Comparison of ENCODE assay signal across 9 cellular contexts in genomic region chr12:563250-563781, GRCh38.
A peak's percentile ranks its signal among the peaks of the same experiment; 100 is the strongest.
DNase-seq lines count a peak whose midpoint lies in the region; ATAC-seq lines count a peak whose summit lies in the region.
"Had no signal": no experiment of that assay in that cellular context is flagged by ENCODE, and none has a peak within 500 bp of the region (broad histone marks: within the 10 kb centered on the region; RNA-seq: fewer than 3 reads in every experiment).

No MANE protein-coding gene starts in this region.

- in situ Hi-C loops in G401 (cut with HindIII; ENCODE audit: low sequenced_read_pairs) = no loop called here

- DNase-seq in NK-92 treated with Interleukin-12 subunit alpha and Interleukin-12 subunit beta, amount 100 ng/mL, for 24 hours (lab: John Stamatoyannopoulos, UW) = peak; percentile 27
- DNase-seq in NK-92 (lab: John Stamatoyannopoulos, UW; ENCODE audit: unreplicated experiment) (no peak), NCI-H1105 (lab: John Stamatoyannopoulos, UW) (no peak), GM19238 (ENCODE audit: insufficient read length, low spot score) (no peak), G401 (ENCODE audit: low spot score) (no peak)
- peak; percentile 60 for DNase-seq in activated CD4-positive, alpha-beta T cell treated with anti-CD3 and anti-CD28 coated beads, Interleukin-2, amount 50 U/mL, for 1 hour
- DNase-seq in stimulated activated naive CD8-positive, alpha-beta T cell treated with anti-CD3 and anti-CD28 coated beads, Interleukin-15, Interleukin-2, amounts not matched to agents 100 U/mL and 50 U/mL, for 24 hours = peak; percentile 51

- peak; percentile 76 for ATAC-seq in stimulated activated naive CD8-positive, alpha-beta T cell treated with anti-CD3 and anti-CD28 coated beads, Interleukin-15, Interleukin-2, amounts not matched to agents 100 U/mL and 50 U/mL, for 24 hours

- H3K27ac ChIP-seq in cingulate gyrus (ENCODE audit: low read depth, low read length) = peak overlapping the region; percentile 23
- H3K27ac ChIP-seq: parathyroid adenoma had no signal

Comparison
In these comparisons a context has a peak if more than half of its experiments do, and no peak if none do; other contexts are left out.
1. DNase-seq: peak in NK-92 treated with Interleukin-12 subunit alpha and Interleukin-12 subunit beta, amount 100 ng/mL, for 24 hours (single experiment), activated CD4-positive, alpha-beta T cell treated with anti-CD3 and anti-CD28 coated beads, Interleukin-2, amount 50 U/mL, for 1 hour (single experiment) and stimulated activated naive CD8-positive, alpha-beta T cell treated with anti-CD3 and anti-CD28 coated beads, Interleukin-15, Interleukin-2, amounts not matched to agents 100 U/mL and 50 U/mL, for 24 hours (single experiment); none in NK-92 (single experiment), NCI-H1105 (single experiment), GM19238 (single experiment) and G401 (single experiment).